1 cellular context compared by ENCODE assay signal in the genomic region with DNA sequence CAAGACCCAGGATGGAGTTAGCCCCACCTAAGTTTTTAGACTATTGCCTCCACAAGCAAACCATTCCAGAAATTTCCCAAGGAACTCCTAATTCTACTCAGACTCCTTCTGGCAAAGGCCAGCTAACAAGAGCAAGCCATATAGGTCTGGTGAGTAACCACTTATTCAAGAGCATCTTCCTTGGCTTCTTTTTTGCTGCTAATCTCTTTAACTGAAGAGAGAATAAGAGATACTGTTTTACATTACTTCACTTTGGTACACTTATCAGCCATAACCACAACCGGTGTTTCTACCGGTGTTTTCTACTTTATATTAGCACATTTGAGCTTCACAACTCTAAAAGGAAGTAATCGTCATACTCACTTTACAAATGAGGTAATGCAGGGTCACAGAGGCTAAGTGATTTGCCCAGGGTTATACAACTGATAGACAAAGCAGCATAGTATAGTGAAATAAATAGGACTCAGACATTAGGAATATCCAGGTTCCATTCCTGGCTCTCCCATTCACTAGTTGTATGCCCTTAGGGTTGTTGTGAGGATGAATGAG.
TF ChIP-seq lines count a peak whose summit lies in the region.

No MANE protein-coding gene starts in this region.

TF ChIP-seq in K562, 482 proteins besides CTCF, POLR2A, EP300 and RAD21 (continued from another document and continues in another):
- TF ChIP-seq, protein P1, sequence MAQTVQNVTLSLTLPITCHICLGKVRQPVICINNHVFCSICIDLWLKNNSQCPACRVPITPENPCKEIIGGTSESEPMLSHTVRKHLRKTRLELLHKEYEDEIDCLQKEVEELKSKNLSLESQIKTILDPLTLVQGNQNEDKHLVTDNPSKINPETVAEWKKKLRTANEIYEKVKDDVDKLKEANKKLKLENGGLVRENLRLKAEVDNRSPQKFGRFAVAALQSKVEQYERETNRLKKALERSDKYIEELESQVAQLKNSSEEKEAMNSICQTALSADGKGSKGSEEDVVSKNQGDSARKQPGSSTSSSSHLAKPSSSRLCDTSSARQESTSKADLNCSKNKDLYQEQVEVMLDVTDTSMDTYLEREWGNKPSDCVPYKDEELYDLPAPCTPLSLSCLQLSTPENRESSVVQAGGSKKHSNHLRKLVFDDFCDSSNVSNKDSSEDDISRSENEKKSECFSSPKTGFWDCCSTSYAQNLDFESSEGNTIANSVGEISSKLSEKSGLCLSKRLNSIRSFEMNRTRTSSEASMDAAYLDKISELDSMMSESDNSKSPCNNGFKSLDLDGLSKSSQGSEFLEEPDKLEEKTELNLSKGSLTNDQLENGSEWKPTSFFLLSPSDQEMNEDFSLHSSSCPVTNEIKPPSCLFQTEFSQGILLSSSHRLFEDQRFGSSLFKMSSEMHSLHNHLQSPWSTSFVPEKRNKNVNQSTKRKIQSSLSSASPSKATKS (CRISPR knock-in tag; IDR thresholded peaks at IDR 0.05): 0 out of 2 replicates have a peak, but pooled peaks have one; percentile 58
- TF ChIP-seq XRCC4 (IDR thresholded peaks at IDR 0.05; ENCODE audit: extremely low read depth, insufficient read depth, insufficient read length) (no peak), CREB1 (IDR thresholded peaks at IDR 0.05) (peak; percentile 80), CREB1 (CRISPR knock-in tag; IDR thresholded peaks at IDR 0.05) (peak; percentile 50), MBD2 (IDR thresholded peaks at IDR 0.05; ENCODE audit: borderline replicate concordance, low read depth) (no peak), MYNN (IDR thresholded peaks at IDR 0.05) (no peak), MYNN (CRISPR knock-in tag; IDR thresholded peaks at IDR 0.05) (no peak), ZNF592 (IDR thresholded peaks at IDR 0.05) (0 out of 2 replicates have a peak, but pooled peaks have one; percentile 12), ZNF324 (CRISPR knock-in tag; IDR thresholded peaks at IDR 0.05) (no peak), ARID1B (IDR thresholded peaks at IDR 0.05) (peak; percentile 60), ZBTB7A (IDR thresholded peaks at IDR 0.05; ENCODE audit: borderline replicate concordance, control insufficient read depth, low read depth, low read length) (no peak), GTF2B (IDR thresholded peaks at IDR 0.05; ENCODE audit: extremely low read depth, insufficient read length) (no peak), SMARCA5 (IDR thresholded peaks at IDR 0.05) (no peak), EP400 (IDR thresholded peaks at IDR 0.05) (no peak; the same call in 1 of the 2 replicates), ZNF717 (CRISPR knock-in tag; IDR thresholded peaks at IDR 0.05) (no peak), U2AF1 (optimal IDR thresholded peaks at IDR 0.05; ENCODE audit: low read depth, low read length) (no peak), TCF3 (CRISPR knock-in tag; IDR thresholded peaks at IDR 0.05) (no peak), TAF1 (IDR thresholded peaks at IDR 0.05; ENCODE audit: control insufficient read depth, extremely low read depth, insufficient read depth, low read length, severe bottlenecking) (no peak), TAF7 (tag; IDR thresholded peaks at IDR 0.05) (no peak), CHCHD3 (CRISPR knock-in tag; IDR thresholded peaks at IDR 0.05) (no peak), ZBTB2 (IDR thresholded peaks at IDR 0.05) (no peak), SNIP1 (IDR thresholded peaks at IDR 0.05; ENCODE audit: low read depth) (no peak), SOX6 (IDR thresholded peaks at IDR 0.05) (peak; percentile 4; the same call in 1 of the 2 replicates), ZSCAN32 (CRISPR knock-in tag; IDR thresholded peaks at IDR 0.05) (no peak), NBN (IDR thresholded peaks at IDR 0.05; ENCODE audit: low read depth) (no peak; the same call in 1 of the 2 replicates), ZNF41 (CRISPR knock-in tag; conservative IDR thresholded peaks at IDR 0.05) (no peak; the same call in 1 of the 2 replicates), HSF4 (CRISPR knock-in tag; IDR thresholded peaks at IDR 0.05; ENCODE audit: borderline replicate concordance) (no peak), SMAD2 (IDR thresholded peaks at IDR 0.05; ENCODE audit: low read depth, low read length) (no peak), ZKSCAN1 (IDR thresholded peaks at IDR 0.05; ENCODE audit: low read depth, low read length) (no peak), MAFK (IDR thresholded peaks at IDR 0.05; ENCODE audit: low read length) (no peak), ZNF507 (tag; conservative IDR thresholded peaks at IDR 0.05) (no peak), GTF2E2 (tag; IDR thresholded peaks at IDR 0.05) (peak; percentile 88; the same call in 1 of the 2 replicates), U2AF2 (optimal IDR thresholded peaks at IDR 0.05; ENCODE audit: low read depth, low read length) (no peak), HLTF (IDR thresholded peaks at IDR 0.05) (no peak), PCBP1 (IDR thresholded peaks at IDR 0.05; ENCODE audit: low read depth, low read length, poor library complexity, severe bottlenecking) (no peak), RBFOX2 (IDR thresholded peaks at IDR 0.05; ENCODE audit: low read depth, low read length) (no peak), TCF7 (IDR thresholded peaks at IDR 0.05; ENCODE audit: borderline replicate concordance) (no peak), MCM7 (IDR thresholded peaks at IDR 0.05) (no peak), FOXK2 (conservative IDR thresholded peaks at IDR 0.05 in 1 of 2, IDR thresholded peaks at IDR 0.05 in 1 of 2; ENCODE audit: low read depth in 2 of 2) (peak in 1 of 2 experiments; percentile 34; a peak in 1 of 4 replicates)
- TF ChIP-seq, protein P2, sequence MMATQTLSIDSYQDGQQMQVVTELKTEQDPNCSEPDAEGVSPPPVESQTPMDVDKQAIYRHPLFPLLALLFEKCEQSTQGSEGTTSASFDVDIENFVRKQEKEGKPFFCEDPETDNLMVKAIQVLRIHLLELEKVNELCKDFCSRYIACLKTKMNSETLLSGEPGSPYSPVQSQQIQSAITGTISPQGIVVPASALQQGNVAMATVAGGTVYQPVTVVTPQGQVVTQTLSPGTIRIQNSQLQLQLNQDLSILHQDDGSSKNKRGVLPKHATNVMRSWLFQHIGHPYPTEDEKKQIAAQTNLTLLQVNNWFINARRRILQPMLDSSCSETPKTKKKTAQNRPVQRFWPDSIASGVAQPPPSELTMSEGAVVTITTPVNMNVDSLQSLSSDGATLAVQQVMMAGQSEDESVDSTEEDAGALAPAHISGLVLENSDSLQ (IDR thresholded peaks at IDR 0.05): no peak
- TF ChIP-seq, protein P3, sequence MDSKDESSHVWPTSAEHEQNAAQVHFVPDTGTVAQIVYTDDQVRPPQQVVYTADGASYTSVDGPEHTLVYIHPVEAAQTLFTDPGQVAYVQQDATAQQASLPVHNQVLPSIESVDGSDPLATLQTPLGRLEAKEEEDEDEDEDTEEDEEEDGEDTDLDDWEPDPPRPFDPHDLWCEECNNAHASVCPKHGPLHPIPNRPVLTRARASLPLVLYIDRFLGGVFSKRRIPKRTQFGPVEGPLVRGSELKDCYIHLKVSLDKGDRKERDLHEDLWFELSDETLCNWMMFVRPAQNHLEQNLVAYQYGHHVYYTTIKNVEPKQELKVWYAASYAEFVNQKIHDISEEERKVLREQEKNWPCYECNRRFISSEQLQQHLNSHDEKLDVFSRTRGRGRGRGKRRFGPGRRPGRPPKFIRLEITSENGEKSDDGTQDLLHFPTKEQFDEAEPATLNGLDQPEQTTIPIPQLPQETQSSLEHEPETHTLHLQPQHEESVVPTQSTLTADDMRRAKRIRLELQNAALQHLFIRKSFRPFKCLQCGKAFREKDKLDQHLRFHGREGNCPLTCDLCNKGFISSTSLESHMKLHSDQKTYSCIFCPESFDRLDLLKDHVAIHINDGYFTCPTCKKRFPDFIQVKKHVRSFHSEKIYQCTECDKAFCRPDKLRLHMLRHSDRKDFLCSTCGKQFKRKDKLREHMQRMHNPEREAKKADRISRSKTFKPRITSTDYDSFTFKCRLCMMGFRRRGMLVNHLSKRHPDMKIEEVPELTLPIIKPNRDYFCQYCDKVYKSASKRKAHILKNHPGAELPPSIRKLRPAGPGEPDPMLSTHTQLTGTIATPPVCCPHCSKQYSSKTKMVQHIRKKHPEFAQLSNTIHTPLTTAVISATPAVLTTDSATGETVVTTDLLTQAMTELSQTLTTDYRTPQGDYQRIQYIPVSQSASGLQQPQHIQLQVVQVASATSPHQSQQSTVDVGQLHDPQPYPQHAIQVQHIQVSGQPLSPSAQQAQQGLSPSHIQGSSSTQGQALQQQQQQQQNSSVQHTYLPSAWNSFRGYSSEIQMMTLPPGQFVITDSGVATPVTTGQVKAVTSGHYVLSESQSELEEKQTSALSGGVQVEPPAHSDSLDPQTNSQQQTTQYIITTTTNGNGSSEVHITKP (IDR thresholded peaks at IDR 0.05; ENCODE audit: partially characterized antibody): no peak
